ENCODE assay signal across 11 cellular contexts in the genomic region with DNA sequence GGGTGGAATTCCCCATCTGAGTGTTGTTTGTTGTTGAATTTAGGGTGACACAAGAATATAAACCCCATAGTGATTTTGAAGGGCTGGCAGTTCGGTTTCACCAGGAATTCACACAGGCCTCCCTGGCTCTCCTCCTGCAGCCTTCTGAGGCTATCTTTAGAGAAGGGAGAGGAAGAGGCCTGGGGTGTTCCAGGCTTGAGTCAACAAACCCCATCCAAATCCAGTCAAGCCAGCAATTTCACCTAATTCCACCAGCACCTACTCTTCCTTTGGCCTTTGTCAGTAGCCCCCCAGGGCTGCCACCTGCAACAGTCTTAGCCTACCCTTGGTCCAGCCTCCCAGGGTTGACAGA. TPM values are rescaled to one million over a fixed set of nuclear protein-coding genes. Genes with fewer than 3 reads are reported as not detected.
A peak's percentile ranks its signal among the peaks of the same experiment; 100 is the strongest.
DNase-seq lines count a peak whose midpoint lies in the region; ATAC-seq, FAIRE-seq and TF ChIP-seq lines count a peak whose summit lies in the region.
"Had no signal": no experiment of that assay in that cellular context is flagged by ENCODE, and none has a peak within 500 bp of the region (broad histone marks: within the 10 kb centered on the region; RNA-seq: fewer than 3 reads in every experiment).

No MANE protein-coding gene starts in this region.

- no peaks in the 10 kb centered on the region for H4K20me1 ChIP-seq in H1 (replicated peaks in 1 of 2; ENCODE audit: control insufficient read depth in 1 of 2, insufficient read depth in 2 of 2, low read length in 2 of 2)

- H3K14ac ChIP-seq in H1 (ENCODE audit: insufficient read length): no peak overlapping the region

- H3K9ac ChIP-seq in H1 (replicated peaks in 1 of 4; ENCODE audit: extremely low read depth in 1 of 4, low read depth in 3 of 4, low read length in 3 of 4): peak overlapping the region in 1 of 4 experiments; percentile 16; a peak in 1 of 7 replicates

- H3K27me3 ChIP-seq in H1 (replicated peaks in 1 of 4; ENCODE audit: control insufficient read depth in 3 of 4, extremely low read depth in 1 of 4, insufficient read depth in 3 of 4, low read length in 3 of 4) (no peaks in the 10 kb centered on the region), lower lobe of right lung (ENCODE audit: low read depth) (no peaks in the 10 kb centered on the region), aorta (ENCODE audit: control insufficient read depth in 1 of 2, insufficient read depth in 2 of 2, low read length in 1 of 2) (no peaks in the 10 kb centered on the region)

- peak overlapping the region; percentile 8 for H2BK120ac ChIP-seq in H1 (replicated peaks; ENCODE audit: low read depth, low read length)

- no peak overlapping the region for H3K4ac ChIP-seq in H1 (replicated peaks; ENCODE audit: insufficient read length, low read depth, low read length)

- H2AFZ ChIP-seq in H1 (ENCODE audit: low read length): no peak overlapping the region

- H2BK15ac ChIP-seq in H1 (ENCODE audit: low read length): peak overlapping the region; percentile 55; the same call in 1 of the 2 replicates

- H4K8ac ChIP-seq in H1 (ENCODE audit: extremely low read depth, insufficient read depth, low read length): no peak overlapping the region

- peak overlapping the region; percentile 12 for H4K5ac ChIP-seq in H1 (ENCODE audit: insufficient read length, low read depth, low read length)

- H2AK5ac ChIP-seq in H1 (ENCODE audit: low read depth, low read length): no peak overlapping the region

- no peak overlapping the region for H3K23ac ChIP-seq in H1 (ENCODE audit: insufficient read length)

- POLR2A ChIA-PET in H1 (lab: Charles Lee; ENCODE audit: partially characterized antibody): interaction anchor here (1.1 to 2.1 kb wide), 3 partner anchors 9 to 158 kb away, joined by 4 to 6 read pairs (median 6); a partner anchor contains a TSS

- no peaks in the 10 kb centered on the region for H3K79me2 ChIP-seq in H1 (ENCODE audit: control insufficient read depth in 1 of 2, insufficient read depth in 2 of 2, low read length in 2 of 2)

- no peak for FAIRE-seq in H1 (lab: Jason Lieb, UNC)

- TF ChIP-seq POLR2A in H1 (IDR thresholded peaks at IDR 0.05; ENCODE audit: control extremely low read depth in 1 of 2, low read depth in 2 of 2, low read length in 2 of 2): no peak

- peak overlapping the region; percentile 84; the same call in 1 of the 2 replicates for H3K18ac ChIP-seq in H1 (ENCODE audit: extremely low read depth, low read length)

- no peak for TF ChIP-seq RAD21 in H1 (IDR thresholded peaks at IDR 0.05 in 1 of 2, conservative IDR thresholded peaks at IDR 0.05 in 1 of 2; ENCODE audit: low read depth in 2 of 2, low read length in 2 of 2)

- peak overlapping the region; percentile 72; the same call in 1 of the 2 replicates for H2BK20ac ChIP-seq in H1 (ENCODE audit: low read length)

- no peak overlapping the region for H3K56ac ChIP-seq in H1 (replicated peaks; ENCODE audit: insufficient read length, low read depth, low read length)

- ATAC-seq in lower lobe of right lung (no peak), aorta (ENCODE audit: low FRiP score) (no peak), HG03159 (IDR thresholded peaks at IDR 0.05; ENCODE audit: unreplicated experiment) (no peak)
- ATAC-seq: effector memory CD8-positive, alpha-beta T cell had no signal

- intact Hi-C loops in lower lobe of right lung (cut with DNase I): no loop called here
- intact Hi-C loops in aorta (cut with DNase I): no loop called here

- H3K36me3 ChIP-seq in H1 (ENCODE audit: control insufficient read depth in 2 of 4, insufficient read depth in 4 of 4, low read length in 3 of 4) (no peaks in the 10 kb centered on the region), lower lobe of right lung (no peaks in the 10 kb centered on the region), aorta (ENCODE audit: control insufficient read depth in 1 of 2, insufficient read depth in 2 of 2, low read length in 1 of 2) (no peaks in the 10 kb centered on the region)

- H3K27ac ChIP-seq in H1 (ENCODE audit: low read depth, low read length) (peak overlapping the region; percentile 58; the same call in 1 of the 2 replicates), lower lobe of right lung (peak overlapping the region; percentile 2), aorta (ENCODE audit: low read depth in 1 of 2, low read length in 2 of 2) (peak overlapping the region; percentile 1 to 2)

- H2BK12ac ChIP-seq in H1 (ENCODE audit: low read depth, low read length): 0 out of 2 replicates have a peak overlapping the region, but pooled peaks have one; percentile 69

- TF ChIP-seq CTCF in H1 (IDR thresholded peaks at IDR 0.05; ENCODE audit: control extremely low read depth in 1 of 3, insufficient read depth in 1 of 3, low read depth in 1 of 3, low read length in 3 of 3) (no peak), lower lobe of right lung (IDR thresholded peaks at IDR 0.05) (no peak)

- H3K4me1 ChIP-seq in H1 (replicated peaks in 1 of 4; ENCODE audit: control insufficient read depth in 3 of 4, insufficient read depth in 4 of 4, low read length in 3 of 4) (peaks cover 9 to 31% (median 27%) of the 10 kb centered on the region in 4 experiments), lower lobe of right lung (peaks cover 10% of the 10 kb centered on the region), aorta (ENCODE audit: control insufficient read depth in 1 of 2, insufficient read depth in 2 of 2, low read length in 2 of 2) (no peaks in the 10 kb centered on the region)

- DNase-seq in NCI-H345 treated with DMSO at 0.1 percent for 48 hours (lab: John Stamatoyannopoulos, UW; ENCODE audit: unreplicated experiment): peak; percentile 53
- DNase-seq in NCI-H345 (lab: John Stamatoyannopoulos, UW): no peak
- DNase-seq in H1 (ENCODE audit: low read depth in 1 of 2, low spot score in 2 of 2): no peak
- DNase-seq in lower lobe of right lung: no peak
- DNase-seq in aorta: no peak
- DNase-seq in stimulated activated CD4-positive, alpha-beta T cell treated with anti-CD3 and anti-CD28 coated beads, Interleukin-2, amount 100 ng/mL, for 24 hours: no peak
- no peak for DNase-seq in retina
- DNase-seq: 8988T; amniotic stem cell; effector memory CD8-positive, alpha-beta T cell had no signal

- no peaks in the 10 kb centered on the region for H3K23me2 ChIP-seq in H1 (ENCODE audit: low read depth, low read length)

- WGBS in H1 (ENCODE audit: extremely low coverage in 1 of 2, insufficient coverage in 1 of 2, insufficient read length in 1 of 2, insufficient replicate concordance in 2 of 2, low coverage in 1 of 2, low lambda C conversion rate in 2 of 2, missing lambda C conversion rate in 1 of 2), 2 experiments: 36% methylated on average over 1 of the region's 1 CpG; no CpG with 5 or more reads in 1 of the 2 experiments
- 0 to 6% methylated on average over 1 of the region's 1 CpG for WGBS in aorta, 2 donors

- H4K91ac ChIP-seq in H1 (replicated peaks; ENCODE audit: insufficient read length, low read length): peak overlapping the region; percentile 5

- TF ChIP-seq EP300 in H1 (IDR thresholded peaks at IDR 0.05; ENCODE audit: borderline replicate concordance in 1 of 2, low read depth in 2 of 2, low read length in 2 of 2): no peak

- CTCF ChIA-PET in H1 (lab: Charles Lee; ENCODE audit: partially characterized antibody): interaction anchor here (0.8 to 1.9 kb wide), 4 partner anchors 11 to 64 kb away, joined by 3 to 7 read pairs (median 4); no protein-coding TSS in a partner anchor

- no peaks in the 10 kb centered on the region for H3K79me1 ChIP-seq in H1 (ENCODE audit: low read depth, low read length)

- H3K4me3 ChIP-seq in H1 (ENCODE audit: extremely low read depth in 1 of 4, insufficient read depth in 2 of 4, low read depth in 3 of 4, low read length in 4 of 4) (no peak overlapping the region), lower lobe of right lung (no peak overlapping the region), aorta (ENCODE audit: low read length in 2 of 2) (no peak overlapping the region)

- H3K9me3 ChIP-seq in H1 (ENCODE audit: insufficient read depth in 2 of 2, low read depth in 1 of 2, low read length in 1 of 2) (no peaks in the 10 kb centered on the region), lower lobe of right lung (no peaks in the 10 kb centered on the region), aorta (ENCODE audit: control insufficient read depth, low read length) (no peaks in the 10 kb centered on the region)

- H3K4me2 ChIP-seq in H1 (ENCODE audit: insufficient read depth in 1 of 2, low read depth in 2 of 2, low read length in 2 of 2): peak overlapping the region; percentile 30 to 46

- H2BK5ac ChIP-seq in H1 (ENCODE audit: low read depth, low read length): peak overlapping the region; percentile 0; the same call in 1 of the 2 replicates

TF ChIP-seq in H1, 55 proteins besides CTCF, POLR2A, EP300 and RAD21 (continues in another document):
- TF ChIP-seq CBX5 (IDR thresholded peaks at IDR 0.05; ENCODE audit: low read depth, low read length): no peak
- TF ChIP-seq GABPA (IDR thresholded peaks at IDR 0.05; ENCODE audit: borderline replicate concordance, insufficient read depth, low read length): no peak
- TF ChIP-seq CEBPB (IDR thresholded peaks at IDR 0.05; ENCODE audit: low read depth, low read length): no peak
- no peak for TF ChIP-seq TAF1 (IDR thresholded peaks at IDR 0.05; ENCODE audit: low read depth, low read length)
- no peak for TF ChIP-seq RBBP5 (IDR thresholded peaks at IDR 0.05; ENCODE audit: borderline replicate concordance, low read depth, low read length)
- no peak for TF ChIP-seq NANOG (IDR thresholded peaks at IDR 0.05; ENCODE audit: insufficient read depth, low read depth, low read length, poor library complexity, severe bottlenecking)
- TF ChIP-seq SIN3A (conservative IDR thresholded peaks at IDR 0.05 in 1 of 2, IDR thresholded peaks at IDR 0.05 in 1 of 2; ENCODE audit: low read depth in 1 of 2, low read length in 2 of 2): no peak
- no peak for TF ChIP-seq SP1 (IDR thresholded peaks at IDR 0.05; ENCODE audit: low read depth, low read length)
- no peak for TF ChIP-seq TBP (IDR thresholded peaks at IDR 0.05; ENCODE audit: low read depth, low read length)
- no peak for TF ChIP-seq SUZ12 (IDR thresholded peaks at IDR 0.05; ENCODE audit: low read length)
- TF ChIP-seq KDM5A (IDR thresholded peaks at IDR 0.05; ENCODE audit: low read length): no peak
- TF ChIP-seq POLR2AphosphoS5 (IDR thresholded peaks at IDR 0.05; ENCODE audit: low read depth, low read length): no peak
- no peak for TF ChIP-seq JUND (IDR thresholded peaks at IDR 0.05; ENCODE audit: low read length)

RNA-seq across cellular contexts. Expression of a gene that starts 32.0 kb away (rescaled TPM):
- 2.9 TPM in 2 replicates for total RNA-seq in H1 (2021; fragmentation: NEBNext Ultra II Directional; extraction: Animal tissue kit (Norgen Biotek cat#: 25700))
- polyA plus RNA-seq in H1 (2011; rRNA removed) (1.8 and 1.9 TPM in 2 replicates), aorta (not detected)
- 1.4 TPM for polyA plus RNA-seq in H1 (2011; cell fraction: cytosol; rRNA removed)
- 1.1 TPM for polyA plus RNA-seq in H1 (2011; cell fraction: nucleus; rRNA removed)
- polyA plus RNA-seq in H1 (2012, experiment 1 of 2): 2.7 to 3.5 TPM (median 3.1 TPM) in 4 replicates
- 3.1 TPM for polyA plus RNA-seq in H1 (2012, experiment 2 of 2)
- polyA plus RNA-seq in H1 (2013, experiment 1 of 2): 1.7 TPM
- polyA plus RNA-seq in H1 (2013, experiment 2 of 2): 1.7 TPM
- 1.3 TPM in 2 replicates for polyA minus RNA-seq in H1 (2011; rRNA and poly(A)+ RNA removed)
- polyA minus RNA-seq in H1 (2011; cell fraction: cytosol; rRNA and poly(A)+ RNA removed): 0.73 TPM
- polyA minus RNA-seq in H1 (2011; cell fraction: nucleus; rRNA and poly(A)+ RNA removed): 1.6 TPM
- total RNA-seq in lower lobe of right lung (0.12 TPM), aorta (under 1 TPM in 1 of 2 donors, not detected in 1; 0.13 TPM)

Comparison
In these comparisons a context has a peak if more than half of its experiments do, and no peak if none do; other contexts are left out.
1. H3K27ac ChIP-seq: peak in every context shown above with its lines; median percentile 58 in H1; 2 in lower lobe of right lung; 2 in aorta.